ENCODE assay signal across 20 cellular contexts in the genomic region with DNA sequence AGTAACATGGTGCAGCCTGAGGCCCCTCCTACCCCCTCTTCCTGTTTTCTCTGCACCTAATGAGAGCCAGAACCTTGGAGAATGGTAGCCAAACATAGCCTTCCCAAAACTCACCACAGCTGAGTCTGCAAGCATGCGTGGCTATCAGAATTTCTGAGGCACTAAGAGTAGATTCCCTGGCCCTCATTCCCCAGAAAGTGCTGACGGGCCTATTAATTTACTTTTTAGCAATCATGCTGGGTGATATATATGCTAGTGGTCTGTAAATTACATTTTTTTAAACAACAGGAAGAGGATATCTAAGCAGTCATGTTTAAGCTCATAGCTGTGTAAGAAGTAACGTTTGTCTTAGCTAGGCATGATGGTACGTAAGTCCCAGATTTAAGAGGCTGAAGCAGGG. TPM values are rescaled to one million over a fixed set of nuclear protein-coding genes. Genes with fewer than 3 reads are reported as not detected.
A peak's percentile ranks its signal among the peaks of the same experiment; 100 is the strongest.
DNase-seq lines count a peak whose midpoint lies in the region; ATAC-seq and TF ChIP-seq lines count a peak whose summit lies in the region.
"Had no signal": no experiment of that assay in that cellular context is flagged by ENCODE, and none has a peak within 500 bp of the region (broad histone marks: within the 10 kb centered on the region; RNA-seq: fewer than 3 reads in every experiment).

No MANE protein-coding gene starts in this region.

- H3K36me3 Mint-ChIP-seq in activated naive CD8-positive, alpha-beta T cell treated with anti-CD3 and anti-CD28 coated beads for 36 hours, result peaks cover 21% of the 10 kb centered on the region
- peaks cover 37% of the 10 kb centered on the region for H3K36me3 Mint-ChIP-seq in activated naive CD8-positive, alpha-beta T cell treated with anti-CD3 and anti-CD28 coated beads, Interleukin-2, amount 50 U/mL, for 24 hours (ENCODE audit: low read depth)
- H3K36me3 Mint-ChIP-seq in CD8-positive, alpha-beta memory T cell, result peaks cover 0 to 77% (median 7%) of the 10 kb centered on the region in 3 donors
- H3K36me3 Mint-ChIP-seq in activated T-helper 17 cell treated with anti-CD3 and anti-CD28 coated beads, Interleukin-2, amount 50 U/mL, for 72 hours (ENCODE audit: low read depth), result peaks cover 97% of the 10 kb centered on the region
- H3K36me3 Mint-ChIP-seq in nephron progenitor cell (ENCODE audit: low read depth), result peaks cover 69% of the 10 kb centered on the region

- TF ChIP-seq CTCF in nephron progenitor cell (IDR thresholded peaks at IDR 0.05), result no peak

- peak overlapping the region; percentile 29 for H3K27ac Mint-ChIP-seq in activated naive CD8-positive, alpha-beta T cell treated with anti-CD3 and anti-CD28 coated beads for 36 hours
- no peak overlapping the region for H3K27ac Mint-ChIP-seq in activated naive CD8-positive, alpha-beta T cell treated with anti-CD3 and anti-CD28 coated beads, Interleukin-2, amount 50 U/mL, for 24 hours
- peak overlapping the region in 5 of 8 donors; percentile 19 to 72 (median 61) for H3K27ac Mint-ChIP-seq in CD8-positive, alpha-beta memory T cell
- peak overlapping the region; percentile 46 for H3K27ac Mint-ChIP-seq in activated T-helper 17 cell treated with anti-CD3 and anti-CD28 coated beads, Interleukin-2, amount 50 U/mL, for 72 hours
- peak overlapping the region; percentile 94 for H3K27ac Mint-ChIP-seq in nephron progenitor cell

- no peaks in the 10 kb centered on the region for H3K9me3 ChIP-seq in CD8-positive, alpha-beta memory T cell (ENCODE audit: low read length)
- H3K9me3 ChIP-seq: BLaER1, SJSA1 had no signal

- H3K4me3 ChIP-seq in CD8-positive, alpha-beta memory T cell (ENCODE audit: low read length), result no peak overlapping the region
- H3K4me3 ChIP-seq: BLaER1, SJSA1 had no signal

- no peaks in the 10 kb centered on the region for H3K27me3 Mint-ChIP-seq in activated naive CD8-positive, alpha-beta T cell treated with anti-CD3 and anti-CD28 coated beads for 36 hours
- H3K27me3 Mint-ChIP-seq in activated naive CD8-positive, alpha-beta T cell treated with anti-CD3 and anti-CD28 coated beads, Interleukin-2, amount 50 U/mL, for 24 hours, result no peaks in the 10 kb centered on the region
- no peaks in the 10 kb centered on the region for H3K27me3 Mint-ChIP-seq in CD8-positive, alpha-beta memory T cell
- no peaks in the 10 kb centered on the region for H3K27me3 Mint-ChIP-seq in activated T-helper 17 cell treated with anti-CD3 and anti-CD28 coated beads, Interleukin-2, amount 50 U/mL, for 72 hours
- no peaks in the 10 kb centered on the region for H3K27me3 Mint-ChIP-seq in nephron progenitor cell (ENCODE audit: low read depth, poor library complexity)
- H3K27me3 Mint-ChIP-seq: IgD-negative memory B cell had no signal

- H3K4me1 Mint-ChIP-seq in activated naive CD8-positive, alpha-beta T cell treated with anti-CD3 and anti-CD28 coated beads for 36 hours, result peaks cover 1% of the 10 kb centered on the region
- H3K4me1 Mint-ChIP-seq in activated naive CD8-positive, alpha-beta T cell treated with anti-CD3 and anti-CD28 coated beads, Interleukin-2, amount 50 U/mL, for 24 hours, result no peaks in the 10 kb centered on the region
- H3K4me1 Mint-ChIP-seq in CD8-positive, alpha-beta memory T cell, result peaks cover 0 to 4% (median 3%) of the 10 kb centered on the region in 3 donors
- no peaks in the 10 kb centered on the region for H3K4me1 Mint-ChIP-seq in activated T-helper 17 cell treated with anti-CD3 and anti-CD28 coated beads, Interleukin-2, amount 50 U/mL, for 72 hours
- no peaks in the 10 kb centered on the region for H3K4me1 Mint-ChIP-seq in nephron progenitor cell
- H3K4me1 Mint-ChIP-seq: IgD-negative memory B cell had no signal

- no peak overlapping the region for H3K4me3 Mint-ChIP-seq in activated naive CD8-positive, alpha-beta T cell treated with anti-CD3 and anti-CD28 coated beads for 36 hours
- no peak overlapping the region for H3K4me3 Mint-ChIP-seq in activated naive CD8-positive, alpha-beta T cell treated with anti-CD3 and anti-CD28 coated beads, Interleukin-2, amount 50 U/mL, for 24 hours
- H3K4me3 Mint-ChIP-seq in CD8-positive, alpha-beta memory T cell, result no peak overlapping the region
- no peak overlapping the region for H3K4me3 Mint-ChIP-seq in activated T-helper 17 cell treated with anti-CD3 and anti-CD28 coated beads, Interleukin-2, amount 50 U/mL, for 72 hours
- H3K4me3 Mint-ChIP-seq in nephron progenitor cell, result no peak overlapping the region
- H3K4me3 Mint-ChIP-seq: IgD-negative memory B cell had no signal

- no peak for DNase-seq in activated naive CD8-positive, alpha-beta T cell treated with anti-CD3 and anti-CD28 coated beads for 36 hours
- no peak for DNase-seq in activated naive CD8-positive, alpha-beta T cell treated with anti-CD3 and anti-CD28 coated beads, Interleukin-2, amount 50 U/mL, for 24 hours
- no peak for DNase-seq in CD8-positive, alpha-beta memory T cell
- DNase-seq in nephron progenitor cell (no peak), NCI-H1048 (lab: John Stamatoyannopoulos, UW) (no peak)
- DNase-seq: COR-L47; DMS53; HCEC 1CT; NCI-H1694; NCI-H2107; NCI-H345; NCI-H69; NK-92 treated with Interleukin-12 subunit alpha and Interleukin-12 subunit beta, amount 100 ng/mL, for 24 hours had no signal

- H3K27ac ChIP-seq in CD8-positive, alpha-beta memory T cell (ENCODE audit: low read depth, low read length), result no peak overlapping the region
- H3K27ac ChIP-seq: BLaER1, RWPE1, SJSA1 had no signal

- ATAC-seq in activated naive CD8-positive, alpha-beta T cell treated with anti-CD3 and anti-CD28 coated beads, Interleukin-2, amount 50 U/mL, for 24 hours, result no peak
- ATAC-seq in activated T-helper 17 cell treated with anti-CD3 and anti-CD28 coated beads, Interleukin-2, amount 50 U/mL, for 72 hours (replicated peaks), result no peak
- ATAC-seq in HG02884 (IDR thresholded peaks at IDR 0.05; ENCODE audit: unreplicated experiment) (no peak), GM18909 (IDR thresholded peaks at IDR 0.05; ENCODE audit: poor library complexity, unreplicated experiment) (no peak)

- no peaks in the 10 kb centered on the region for H3K27me3 ChIP-seq in CD8-positive, alpha-beta memory T cell (ENCODE audit: insufficient read depth, low read length, poor library complexity, severe bottlenecking)
- H3K27me3 ChIP-seq: BLaER1, SJSA1 had no signal

- no peaks in the 10 kb centered on the region for H3K4me1 ChIP-seq in CD8-positive, alpha-beta memory T cell (ENCODE audit: insufficient read depth, low read length)
- H3K4me1 ChIP-seq: BLaER1, SJSA1 had no signal

- CTCF ChIA-PET in CD8-positive, alpha-beta memory T cell (lab: Charles Lee), result no interaction called here

- H3K9me3 Mint-ChIP-seq in activated naive CD8-positive, alpha-beta T cell treated with anti-CD3 and anti-CD28 coated beads for 36 hours, result no peaks in the 10 kb centered on the region
- H3K9me3 Mint-ChIP-seq in activated naive CD8-positive, alpha-beta T cell treated with anti-CD3 and anti-CD28 coated beads, Interleukin-2, amount 50 U/mL, for 24 hours, result no peaks in the 10 kb centered on the region
- no peaks in the 10 kb centered on the region for H3K9me3 Mint-ChIP-seq in CD8-positive, alpha-beta memory T cell
- no peaks in the 10 kb centered on the region for H3K9me3 Mint-ChIP-seq in activated T-helper 17 cell treated with anti-CD3 and anti-CD28 coated beads, Interleukin-2, amount 50 U/mL, for 72 hours
- no peaks in the 10 kb centered on the region for H3K9me3 Mint-ChIP-seq in nephron progenitor cell
- H3K9me3 Mint-ChIP-seq: IgD-negative memory B cell had no signal

- H3K36me3 ChIP-seq in CD8-positive, alpha-beta memory T cell (ENCODE audit: insufficient read depth, low read length), result peaks cover 28% of the 10 kb centered on the region

- POLR2A ChIA-PET in CD8-positive, alpha-beta memory T cell (lab: Charles Lee), result no interaction called here

RNA-seq across cellular contexts. Expression of gene KANSL2, which starts 30.4 kb away (rescaled TPM):
- 10 to 100 TPM; 59.7 to 62.0 TPM for total RNA-seq in activated naive CD8-positive, alpha-beta T cell treated with anti-CD3 and anti-CD28 coated beads for 36 hours
- total RNA-seq in CD8-positive, alpha-beta memory T cell, result 10 to 100 TPM; 58.7 to 60.3 TPM
- polyA plus RNA-seq in CD8-positive, alpha-beta memory T cell, result 34.3 TPM
- 10 to 100 TPM; 46.7 to 54.3 TPM for total RNA-seq in activated T-helper 17 cell treated with anti-CD3 and anti-CD28 coated beads, Interleukin-2, amount 50 U/mL, for 72 hours
